Comparison of ENCODE assay signal across 17 cellular contexts in the genomic region with DNA sequence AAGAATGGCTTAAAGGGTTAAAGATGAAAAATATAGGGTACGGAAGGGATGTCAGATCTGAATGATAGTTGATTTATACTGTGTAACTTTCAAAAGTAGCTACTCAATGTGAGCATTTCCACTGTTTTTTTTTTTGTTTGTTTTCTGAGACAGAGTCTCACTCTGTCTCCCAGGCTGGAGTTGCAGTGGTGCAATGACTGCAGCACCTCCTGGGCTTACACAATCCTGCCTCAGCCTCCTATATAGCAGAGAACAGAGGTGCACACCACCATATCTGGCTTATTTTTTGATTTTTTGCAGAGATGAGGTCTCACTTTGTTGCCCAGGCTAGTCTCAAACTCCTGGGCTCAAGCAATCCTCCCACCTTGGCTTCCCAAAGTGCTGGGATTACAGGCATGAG.
"Had no signal": no experiment of that assay in that cellular context is flagged by ENCODE, and none has a peak within 500 bp of the region (broad histone marks: within the 10 kb centered on the region; RNA-seq: fewer than 3 reads in every experiment).

No MANE protein-coding gene starts in this region.

- FAIRE-seq: TTC549 had no signal

- H3K4me3 Mint-ChIP-seq: immature natural killer cell; natural killer cell treated with Interleukin-12 subunit alpha and Interleukin-12 subunit beta and Interleukin-15 and Interleukin-18, amount 100 ng/mL, for 72 hours; T-helper 1 cell treated with Interleukin-12 subunit alpha and Interleukin-12 subunit beta and Interleukin-4 antibody, amounts not matched to agents 30 μg/mL and 1 μg/mL, for 36 hours had no signal

- H3K4me3 ChIP-seq: thoracic aorta, vagina had no signal

- H3K36me3 Mint-ChIP-seq: natural killer cell treated with Interleukin-12 subunit alpha and Interleukin-12 subunit beta and Interleukin-15 and Interleukin-18, amount 100 ng/mL, for 72 hours had no signal

- H3K27ac Mint-ChIP-seq: immature natural killer cell; natural killer cell treated with Interleukin-12 subunit alpha and Interleukin-12 subunit beta and Interleukin-15 and Interleukin-18, amount 100 ng/mL, for 72 hours; T-helper 1 cell treated with Interleukin-12 subunit alpha and Interleukin-12 subunit beta and Interleukin-4 antibody, amounts not matched to agents 30 μg/mL and 1 μg/mL, for 36 hours had no signal

- H3K9me3 ChIP-seq: thoracic aorta, vagina had no signal

- H3K27ac ChIP-seq: brain microvascular endothelial cell, thoracic aorta, vagina had no signal

- DNase-seq: activated CD4-positive, alpha-beta T cell treated with anti-CD3 and anti-CD28 coated beads, Interleukin-2, amount 50 U/mL, for 4 hours; activated naive CD4-positive, alpha-beta T cell; activated T-cell treated with anti-CD3 and anti-CD28 coated beads, Interleukin-2, amount 50 U/mL, for 72 hours; brain microvascular endothelial cell; cerebellar nuclear complex; dermis blood vessel endothelial cell; immature natural killer cell; left colon; mammary epithelial cell; stimulated activated CD4-positive, alpha-beta T cell treated with anti-CD3 and anti-CD28 coated beads, Interleukin-2, amount 100 ng/mL, for 48 hours; stimulated activated naive CD8-positive, alpha-beta T cell treated with anti-CD3 and anti-CD28 coated beads, Interleukin-15, Interleukin-2, amounts not matched to agents 100 U/mL and 50 U/mL, for 24 hours had no signal

- ATAC-seq: esophagus mucosa; left colon; natural killer cell treated with Interleukin-12 subunit alpha and Interleukin-12 subunit beta and Interleukin-15 and Interleukin-18, amount 100 ng/mL, for 72 hours; stimulated activated naive CD8-positive, alpha-beta T cell treated with anti-CD3 and anti-CD28 coated beads, Interleukin-15, Interleukin-2, amounts not matched to agents 100 U/mL and 50 U/mL, for 24 hours had no signal

- H3K27me3 ChIP-seq: brain microvascular endothelial cell, vagina had no signal

- H3K9me3 Mint-ChIP-seq: activated T-cell treated with anti-CD3 and anti-CD28 coated beads, Interleukin-2, amount 50 U/mL, for 72 hours; immature natural killer cell; natural killer cell treated with Interleukin-12 subunit alpha and Interleukin-12 subunit beta and Interleukin-15 and Interleukin-18, amount 100 ng/mL, for 72 hours; T-helper 1 cell treated with Interleukin-12 subunit alpha and Interleukin-12 subunit beta and Interleukin-4 antibody, amounts not matched to agents 30 μg/mL and 1 μg/mL, for 36 hours had no signal

- H3K27me3 Mint-ChIP-seq: natural killer cell treated with Interleukin-12 subunit alpha and Interleukin-12 subunit beta and Interleukin-15 and Interleukin-18, amount 100 ng/mL, for 72 hours had no signal
